Comparison of ENCODE assay signal across 14 cellular contexts in genomic region chr12:100942984-100943749, GRCh38.
"Had no signal": no experiment of that assay in that cellular context is flagged by ENCODE, and none has a peak within 500 bp of the region (broad histone marks: within the 10 kb centered on the region; RNA-seq: fewer than 3 reads in every experiment).

No MANE protein-coding gene starts in this region.

- H3K27ac ChIP-seq: epithelial cell of prostate had no signal

- H3K9me3 Mint-ChIP-seq: activated B cell treated with CpG ODN at 0.5 μM for 24 hours, mesothelial cell of epicardium had no signal

- H3K27me3 Mint-ChIP-seq: activated B cell treated with CpG ODN at 0.5 μM for 24 hours; activated CD4-positive, alpha-beta T cell treated with anti-CD3 and anti-CD28 coated beads for 36 hours; activated naive CD8-positive, alpha-beta T cell treated with anti-CD3 and anti-CD28 coated beads for 36 hours had no signal

- DNase-seq: activated B cell treated with CpG ODN at 0.5 μM for 24 hours; activated CD4-positive, alpha-beta T cell treated with anti-CD3 and anti-CD28 coated beads for 36 hours; activated CD4-positive, alpha-beta T cell treated with anti-CD3 and anti-CD28 coated beads, Interleukin-2, amount 50 U/mL, for 48 hours; activated naive CD4-positive, alpha-beta T cell treated with Interleukin-2 at 50 U/mL for 16 hours; activated naive CD8-positive, alpha-beta T cell treated with anti-CD3 and anti-CD28 coated beads for 36 hours; activated T-cell treated with anti-CD3 and anti-CD28 coated beads, Interleukin-2, amount 50 U/mL, for 48 hours; foreskin fibroblast; kidney; natural killer cell; stimulated activated CD4-positive, alpha-beta T cell treated with anti-CD3 and anti-CD28 coated beads, Interleukin-4, amount 100 ng/mL, for 24 hours; stimulated activated naive CD4-positive, alpha-beta T cell treated with Interleukin-2 at 50 U/mL for 16 hours; T-helper 9 cell had no signal

- H3K27ac Mint-ChIP-seq: activated B cell treated with CpG ODN at 0.5 μM for 24 hours; activated CD4-positive, alpha-beta T cell treated with anti-CD3 and anti-CD28 coated beads for 36 hours; activated naive CD8-positive, alpha-beta T cell treated with anti-CD3 and anti-CD28 coated beads for 36 hours; mesothelial cell of epicardium; natural killer cell had no signal

- FAIRE-seq: kidney had no signal

- H3K36me3 Mint-ChIP-seq: activated naive CD8-positive, alpha-beta T cell treated with anti-CD3 and anti-CD28 coated beads for 36 hours; mesothelial cell of epicardium; natural killer cell had no signal

- H3K4me1 Mint-ChIP-seq: activated B cell treated with CpG ODN at 0.5 μM for 24 hours; activated CD4-positive, alpha-beta T cell treated with anti-CD3 and anti-CD28 coated beads for 36 hours; activated naive CD8-positive, alpha-beta T cell treated with anti-CD3 and anti-CD28 coated beads for 36 hours; natural killer cell had no signal

- H3K4me3 Mint-ChIP-seq: activated B cell treated with CpG ODN at 0.5 μM for 24 hours; activated CD4-positive, alpha-beta T cell treated with anti-CD3 and anti-CD28 coated beads for 36 hours; activated naive CD8-positive, alpha-beta T cell treated with anti-CD3 and anti-CD28 coated beads for 36 hours; mesothelial cell of epicardium; natural killer cell had no signal

- ATAC-seq: activated CD4-positive, alpha-beta T cell treated with anti-CD3 and anti-CD28 coated beads for 36 hours; natural killer cell had no signal
